In the genomic region with DNA sequence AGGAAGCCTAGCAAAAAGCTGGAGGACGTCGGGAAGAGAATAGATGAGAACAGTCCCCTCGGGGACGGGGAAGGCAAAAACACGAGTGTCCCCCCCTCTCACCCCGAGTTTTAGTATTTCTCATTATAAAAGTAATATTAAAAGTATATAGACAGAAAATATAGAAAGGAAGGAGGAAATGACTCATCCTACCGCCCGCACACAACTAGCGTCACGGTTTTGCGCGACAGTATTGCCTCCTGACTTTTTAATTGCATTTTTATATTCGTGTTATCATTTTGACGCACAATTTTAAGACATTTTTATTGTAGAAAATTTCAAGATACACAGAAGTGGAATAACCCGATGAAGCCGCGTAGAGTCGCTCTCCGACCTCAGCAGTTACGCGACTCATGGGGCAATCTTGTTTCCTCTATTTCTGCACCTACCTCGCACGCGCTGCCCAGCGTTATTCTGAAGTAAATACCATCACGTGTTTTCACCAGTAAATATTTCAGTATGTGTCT, we compare ENCODE assay signal across 8 cellular contexts. TPM values are rescaled to one million over a fixed set of nuclear protein-coding genes. Genes with fewer than 3 reads are reported as not detected.
DNase-seq lines count a peak whose midpoint lies in the region; ATAC-seq, FAIRE-seq and TF ChIP-seq lines count a peak whose summit lies in the region.

No MANE protein-coding gene starts in this region.

- no peak for TF ChIP-seq POLR2A in H54 (IDR thresholded peaks at IDR 0.05; ENCODE audit: low read depth, low read length)

- H3K9me3 ChIP-seq in mononuclear cell (ENCODE audit: low read depth, low read length), result no peaks in the 10 kb centered on the region

- FAIRE-seq in H54 (lab: Jason Lieb, UNC), result no peak

- peaks cover 59% of the 10 kb centered on the region for H3K4me1 ChIP-seq in mononuclear cell (ENCODE audit: insufficient read depth, low read length)

- H3K27me3 ChIP-seq in mononuclear cell (ENCODE audit: insufficient read depth, low read length), result no peaks in the 10 kb centered on the region

- DNase-seq in Ammon's horn (ENCODE audit: low spot score), result peak; percentile 80
- DNase-seq in M059J (ENCODE audit: low read depth), result peak; percentile 62
- peak; percentile 55 for DNase-seq in activated CD4-positive, alpha-beta T cell treated with anti-CD3 and anti-CD28 coated beads for 1 hour
- DNase-seq in effector CD4-positive, alpha-beta T cell, result peak; percentile 59
- DNase-seq in stimulated activated CD8-positive, alpha-beta memory T cell treated with anti-CD3 and anti-CD28 coated beads, Interleukin-4, amount 100 ng/mL, for 48 hours, result peak; percentile 78
- DNase-seq in H54 (ENCODE audit: insufficient read length, low spot score), result no peak

- ATAC-seq in GM19035 (IDR thresholded peaks at IDR 0.05; ENCODE audit: unreplicated experiment), result peak; percentile 27

- peak overlapping the region; percentile 72 for H3K4me3 ChIP-seq in mononuclear cell (ENCODE audit: low read length)

RNA-seq across cellular contexts. Expression of a gene that starts 0.7 kb away (rescaled TPM):
- total RNA-seq in M059J (2014; rRNA removed; shearing (Covaris generic)), result 6.7 and 12.5 TPM in 2 replicates
- total RNA-seq in mononuclear cell, result 5.9 TPM

RNA-seq across cellular contexts. Expression of a gene that starts 18.9 kb away (rescaled TPM):
- total RNA-seq in M059J (2014; rRNA removed; shearing (Covaris generic)), result 14.3 and 19.4 TPM in 2 replicates
- 19.9 TPM for total RNA-seq in mononuclear cell

RNA-seq across cellular contexts. Expression of a gene that starts 28.2 kb away (rescaled TPM):
- 36.4 and 44.7 TPM in 2 replicates for total RNA-seq in M059J (2014; rRNA removed; shearing (Covaris generic))
- total RNA-seq in mononuclear cell, result 27.1 TPM

RNA-seq across cellular contexts. Expression of a gene that starts 28.5 kb away (rescaled TPM):
- 10.2 and 18.1 TPM in 2 replicates for total RNA-seq in M059J (2014; rRNA removed; shearing (Covaris generic))
- total RNA-seq in mononuclear cell, result 36.9 TPM
